1 cellular context compared by ENCODE assay signal in the genomic region with DNA sequence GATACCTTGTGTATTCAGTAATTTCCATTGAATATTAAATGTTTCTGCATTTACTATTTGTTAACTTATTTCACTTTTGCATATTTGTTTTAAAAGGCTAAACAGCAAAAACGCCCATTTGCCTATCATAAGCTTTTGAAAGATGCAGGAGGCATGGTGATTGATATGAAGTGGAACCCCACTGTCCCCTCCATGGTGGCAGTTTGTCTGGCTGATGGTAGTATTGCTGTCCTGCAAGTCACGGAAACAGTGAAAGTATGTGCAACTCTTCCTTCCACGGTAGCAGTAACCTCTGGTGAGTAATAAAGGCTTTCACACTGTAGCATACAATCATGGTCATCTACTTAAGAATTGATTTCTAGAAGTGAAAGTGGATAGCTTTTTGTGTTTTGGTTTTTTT.
A peak's percentile ranks its signal among the peaks of the same experiment; 100 is the strongest.
TF ChIP-seq lines count a peak whose summit lies in the region.

No MANE protein-coding gene starts in this region.

TF ChIP-seq in HEK293, 187 proteins besides CTCF, POLR2A, EP300 and RAD21:
- TF ChIP-seq ZNF211 (tag by site-specific recombination; IDR thresholded peaks at IDR 0.05; ENCODE audit: low read depth) (no peak), PRDM1 (tag by site-specific recombination; IDR thresholded peaks at IDR 0.05) (peak; percentile 65), ZNF529 (tag by site-specific recombination; IDR thresholded peaks at IDR 0.05; ENCODE audit: insufficient replicate concordance) (no peak), RBAK (tag by site-specific recombination; IDR thresholded peaks at IDR 0.05) (no peak)
- TF ChIP-seq, protein P1, sequence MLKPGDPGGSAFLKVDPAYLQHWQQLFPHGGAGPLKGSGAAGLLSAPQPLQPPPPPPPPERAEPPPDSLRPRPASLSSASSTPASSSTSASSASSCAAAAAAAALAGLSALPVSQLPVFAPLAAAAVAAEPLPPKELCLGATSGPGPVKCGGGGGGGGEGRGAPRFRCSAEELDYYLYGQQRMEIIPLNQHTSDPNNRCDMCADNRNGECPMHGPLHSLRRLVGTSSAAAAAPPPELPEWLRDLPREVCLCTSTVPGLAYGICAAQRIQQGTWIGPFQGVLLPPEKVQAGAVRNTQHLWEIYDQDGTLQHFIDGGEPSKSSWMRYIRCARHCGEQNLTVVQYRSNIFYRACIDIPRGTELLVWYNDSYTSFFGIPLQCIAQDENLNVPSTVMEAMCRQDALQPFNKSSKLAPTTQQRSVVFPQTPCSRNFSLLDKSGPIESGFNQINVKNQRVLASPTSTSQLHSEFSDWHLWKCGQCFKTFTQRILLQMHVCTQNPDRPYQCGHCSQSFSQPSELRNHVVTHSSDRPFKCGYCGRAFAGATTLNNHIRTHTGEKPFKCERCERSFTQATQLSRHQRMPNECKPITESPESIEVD (tag by site-specific recombination; IDR thresholded peaks at IDR 0.05), result no peak
- TF ChIP-seq, protein P2, sequence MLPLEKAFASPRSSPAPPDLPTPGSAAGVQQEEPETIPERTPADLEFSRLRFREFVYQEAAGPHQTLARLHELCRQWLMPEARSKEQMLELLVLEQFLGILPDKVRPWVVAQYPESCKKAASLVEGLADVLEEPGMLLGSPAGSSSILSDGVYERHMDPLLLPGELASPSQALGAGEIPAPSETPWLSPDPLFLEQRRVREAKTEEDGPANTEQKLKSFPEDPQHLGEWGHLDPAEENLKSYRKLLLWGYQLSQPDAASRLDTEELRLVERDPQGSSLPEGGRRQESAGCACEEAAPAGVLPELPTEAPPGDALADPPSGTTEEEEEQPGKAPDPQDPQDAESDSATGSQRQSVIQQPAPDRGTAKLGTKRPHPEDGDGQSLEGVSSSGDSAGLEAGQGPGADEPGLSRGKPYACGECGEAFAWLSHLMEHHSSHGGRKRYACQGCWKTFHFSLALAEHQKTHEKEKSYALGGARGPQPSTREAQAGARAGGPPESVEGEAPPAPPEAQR (tag by site-specific recombination; IDR thresholded peaks at IDR 0.05), result no peak
